Comparison of ENCODE assay signal across 1 cellular context in genomic region chr7:43969586-43969985, GRCh38. TPM values are rescaled to one million over a fixed set of nuclear protein-coding genes. Genes with fewer than 3 reads are reported as not detected.
"Had no signal": no experiment of that assay in that cellular context is flagged by ENCODE, and none has a peak within 500 bp of the region (broad histone marks: within the 10 kb centered on the region; RNA-seq: fewer than 3 reads in every experiment).

No MANE protein-coding gene starts in this region.

RNA-seq across cellular contexts. Expression of gene SPDYE1, which starts 28.1 kb away (rescaled TPM):
- total RNA-seq: G401 had no signal
